Comparison of ENCODE assay signal across 8 cellular contexts in genomic region chr21:33229776-33230517, GRCh38. TPM values are rescaled to one million over a fixed set of nuclear protein-coding genes. Genes with fewer than 3 reads are reported as not detected.
DNase-seq lines count a peak whose midpoint lies in the region; ATAC-seq and TF ChIP-seq lines count a peak whose summit lies in the region.

Gene IFNAR2, plus strand, starts transcription at chr21:33229938. Its CDS starts 11,985 bp downstream, at chr21:33241923.

- ATAC-seq in GM18517 (IDR thresholded peaks at IDR 0.05; ENCODE audit: unreplicated experiment): peak; percentile 39
- peak; percentile 60 for ATAC-seq in HG03066 (IDR thresholded peaks at IDR 0.05; ENCODE audit: low read depth, unreplicated experiment)
- ATAC-seq in left lobe of liver: peak; percentile 85

- DNase-seq in NCI-H345 treated with DMSO at 0.1 percent for 48 hours (lab: John Stamatoyannopoulos, UW; ENCODE audit: unreplicated experiment) (peak; percentile 77), dedifferentiated amniotic fluid mesenchymal stem cell (ENCODE audit: extremely low spot score) (peak; percentile 40), left lobe of liver (ENCODE audit: low spot score) (peak; percentile 88)
- DNase-seq in activated CD4-positive, alpha-beta T cell treated with anti-CD3 and anti-CD28 coated beads for 48 hours: peak; percentile 79
- peak; percentile 67 to 76 for DNase-seq in stimulated activated CD4-positive, alpha-beta T cell treated with anti-CD3 and anti-CD28 coated beads, Interleukin-1b, Interleukin-23, amount 100 ng/mL, for 4 hours (ENCODE audit: low read depth in 2 of 2)

- peak within 1 kb of the TSS; percentile 58 for H3K27ac ChIP-seq in 22Rv1

- TF ChIP-seq CTCF in 22Rv1 (IDR thresholded peaks at IDR 0.05): no peak

RNA-seq across cellular contexts. Expression of gene IFNAR2, which starts in this region (rescaled TPM):
- total RNA-seq in left lobe of liver: 13.4 TPM

Comparison
In these comparisons a context has a peak if more than half of its experiments do, and no peak if none do; other contexts are left out.
1. Peak in every context shown above with its lines: DNase-seq, ATAC-seq and H3K27ac ChIP-seq.